In genomic region chr3:139561959-139562676, GRCh38 we compare ENCODE assay signal across 8 cellular contexts. TPM values are rescaled to one million over a fixed set of nuclear protein-coding genes. Genes with fewer than 3 reads are reported as not detected.
DNase-seq lines count a peak whose midpoint lies in the region; ATAC-seq, FAIRE-seq and TF ChIP-seq lines count a peak whose summit lies in the region.

No MANE protein-coding gene starts in this region.

- H3K27ac Mint-ChIP-seq in neural progenitor cell = no peak overlapping the region

- H3K27me3 ChIP-seq in endothelial cell of umbilical vein (ENCODE audit: control insufficient read depth in 2 of 2, insufficient read depth in 2 of 2, low read length in 2 of 2) (no peaks in the 10 kb centered on the region), neural progenitor cell (no peaks in the 10 kb centered on the region)

- H3K27ac ChIP-seq in endothelial cell of umbilical vein (ENCODE audit: insufficient read depth, low read depth, low read length) = no peak overlapping the region
- H3K27ac ChIP-seq in neural progenitor cell = no peak overlapping the region

- POLR2A ChIA-PET in endothelial cell of umbilical vein (lab: Charles Lee) = no interaction called here

- dilution Hi-C loops in endothelial cell of umbilical vein (cut with MboI; ENCODE audit: extremely low pct_ligation_motif_present, low sequenced_read_pairs) = no loop called here

- H4K20me1 ChIP-seq in endothelial cell of umbilical vein (replicated peaks; ENCODE audit: control insufficient read depth, extremely low read depth, insufficient read depth, low read length) (no peaks in the 10 kb centered on the region), neural progenitor cell (ENCODE audit: low read depth) (no peaks in the 10 kb centered on the region)

- CTCF ChIA-PET in endothelial cell of umbilical vein (lab: Charles Lee) = interaction anchor here (0.9 to 1.7 kb wide), 5 partner anchors 20 to 626 kb away, joined by 3 to 23 read pairs (median 3); partner anchors contain the start of gene COPB2

- ATAC-seq in GM21423 (IDR thresholded peaks at IDR 0.05; ENCODE audit: unreplicated experiment) = peak; percentile 46

- intact Hi-C loops in endothelial cell of umbilical vein (cut with micrococcal nuclease) = loop anchor here (1.0 kb wide), 1 partner anchor 135 kb away; no protein-coding TSS in a partner anchor

- H3K36me3 ChIP-seq in endothelial cell of umbilical vein (ENCODE audit: control insufficient read depth in 2 of 2, extremely low read depth in 1 of 2, insufficient read depth in 2 of 2, low read length in 2 of 2) (no peaks in the 10 kb centered on the region), neural progenitor cell (no peaks in the 10 kb centered on the region)

- H3K9me3 Mint-ChIP-seq in neural progenitor cell = no peaks in the 10 kb centered on the region

- H3K4me3 ChIP-seq in endothelial cell of umbilical vein (replicated peaks in 1 of 3; ENCODE audit: insufficient read depth in 1 of 3, low read depth in 1 of 3, low read length in 3 of 3) = no peak overlapping the region
- no peak overlapping the region for H3K4me3 ChIP-seq in neural progenitor cell

- H3F3A ChIP-seq in neural progenitor cell (ENCODE audit: low read depth) = no peaks in the 10 kb centered on the region

- H2AFZ ChIP-seq in endothelial cell of umbilical vein (ENCODE audit: low read depth, low read length) (no peak overlapping the region), neural progenitor cell (replicated peaks) (no peak overlapping the region)

- DNase-seq in A172 (ENCODE audit: low spot score) (peak; percentile 33), NCI-H69 (lab: John Stamatoyannopoulos, UW) (peak; percentile 79), endothelial cell of umbilical vein (ENCODE audit: low read depth, low spot score) (peak; percentile 37), neural progenitor cell (ENCODE audit: low spot score) (peak; percentile 72), putamen (ENCODE audit: low spot score) (no peak)
- DNase-seq in stimulated activated CD8-positive, alpha-beta memory T cell treated with anti-CD3 and anti-CD28 coated beads, Interleukin-4, amount 100 ng/mL, for 48 hours = no peak
- DNase-seq in activated CD4-positive, alpha-beta T cell treated with anti-CD3 and anti-CD28 coated beads, Interleukin-2, amount 50 U/mL, for 1 hour = no peak

- TF ChIP-seq CTCF in endothelial cell of umbilical vein (IDR thresholded peaks at IDR 0.05; ENCODE audit: extremely low read depth in 1 of 2, insufficient read depth in 1 of 2, low read depth in 1 of 2, low read length in 2 of 2) = peak; percentile 36 to 63
- TF ChIP-seq CTCF in neural progenitor cell (IDR thresholded peaks at IDR 0.05) = peak; percentile 76

- peaks cover 45% of the 10 kb centered on the region for H3K4me1 Mint-ChIP-seq in neural progenitor cell

- peaks cover 3% of the 10 kb centered on the region for H3K27me3 Mint-ChIP-seq in neural progenitor cell (ENCODE audit: insufficient read depth, low read depth)

- H3K79me2 ChIP-seq in endothelial cell of umbilical vein (ENCODE audit: control insufficient read depth, insufficient read depth, low read length) (no peaks in the 10 kb centered on the region), neural progenitor cell (ENCODE audit: low read depth) (no peaks in the 10 kb centered on the region)

- BruUV-seq in endothelial cell of umbilical vein (replicated peaks; lab: Mats Ljungman, UMichigan) = no TSS peak

- no peak for TF ChIP-seq POLR2A in endothelial cell of umbilical vein (IDR thresholded peaks at IDR 0.05; ENCODE audit: low read depth, low read length)

- H3K9ac ChIP-seq in endothelial cell of umbilical vein (replicated peaks; ENCODE audit: extremely low read depth, insufficient read depth, low read length) (no peak overlapping the region), neural progenitor cell (no peak overlapping the region)

- H3K4me1 ChIP-seq in endothelial cell of umbilical vein (ENCODE audit: control insufficient read depth, extremely low read depth, insufficient read depth, low read length) = no peaks in the 10 kb centered on the region
- H3K4me1 ChIP-seq in neural progenitor cell = peaks cover 16% of the 10 kb centered on the region

- H3K36me3 Mint-ChIP-seq in neural progenitor cell = no peaks in the 10 kb centered on the region

- H3K4me2 ChIP-seq in endothelial cell of umbilical vein (ENCODE audit: insufficient read depth, low read length) (no peak overlapping the region), neural progenitor cell (no peak overlapping the region)

- H3K9me3 ChIP-seq in endothelial cell of umbilical vein (replicated peaks; ENCODE audit: control insufficient read depth, insufficient read depth, low read length) (no peaks in the 10 kb centered on the region), neural progenitor cell (ENCODE audit: low read depth) (no peaks in the 10 kb centered on the region)

- FAIRE-seq in endothelial cell of umbilical vein (lab: Jason Lieb, UNC) = no peak

- no peak overlapping the region for H3K4me3 Mint-ChIP-seq in neural progenitor cell

- H3K9me1 ChIP-seq in endothelial cell of umbilical vein (replicated peaks; ENCODE audit: control insufficient read depth, extremely low read depth, insufficient read depth, low read length) = no peaks in the 10 kb centered on the region

TF ChIP-seq in endothelial cell of umbilical vein, 7 proteins besides CTCF, POLR2A, EP300 and RAD21:
- no peak for TF ChIP-seq MYC (IDR thresholded peaks at IDR 0.05; ENCODE audit: low read depth, low read length)
- no peak for TF ChIP-seq POLR2AphosphoS5 (IDR thresholded peaks at IDR 0.05; ENCODE audit: insufficient read depth, low read depth, low read length)
- no peak for TF ChIP-seq MAX (IDR thresholded peaks at IDR 0.05; ENCODE audit: insufficient read depth, insufficient read length)
- TF ChIP-seq JUN (IDR thresholded peaks at IDR 0.05; ENCODE audit: borderline replicate concordance, insufficient read depth, insufficient read length, low read depth) = no peak
- no peak for TF ChIP-seq EZH2 (IDR thresholded peaks at IDR 0.05; ENCODE audit: borderline replicate concordance, low read depth, low read length, severe bottlenecking)
- TF ChIP-seq FOS (IDR thresholded peaks at IDR 0.05; ENCODE audit: borderline replicate concordance, insufficient read depth, low read length) = no peak
- TF ChIP-seq GATA2 (IDR thresholded peaks at IDR 0.05; ENCODE audit: insufficient read depth, insufficient read length, low read depth, low read length) = no peak

RNA-seq across cellular contexts. Expression of gene RBP1, which starts 22.6 kb away (rescaled TPM):
- total RNA-seq in A172 (2014; rRNA removed; shearing (Covaris generic)) = 0.83 and 5.6 TPM in 2 replicates
- total RNA-seq in endothelial cell of umbilical vein (5.3 and 16.8 TPM in 2 replicates), neural progenitor cell (ENCODE audit: low replicate concordance) (4.0 and 11.5 TPM in 2 replicates)
- polyA plus RNA-seq in endothelial cell of umbilical vein = 35.0 and 37.9 TPM in 2 replicates
- 42.6 and 44.3 TPM in 2 replicates for polyA plus RNA-seq in endothelial cell of umbilical vein (2011; cell fraction: cytosol; rRNA removed)
- 16.3 and 25.7 TPM in 2 replicates for polyA plus RNA-seq in endothelial cell of umbilical vein (2011; cell fraction: nucleus; rRNA removed)
- 2.7 and 6.0 TPM in 2 replicates for polyA plus RNA-seq in endothelial cell of umbilical vein (2012)
- 16.9 and 31.4 TPM in 2 replicates for polyA minus RNA-seq in endothelial cell of umbilical vein
- not detected for polyA minus RNA-seq in endothelial cell of umbilical vein (2011; cell fraction: cytosol; rRNA and poly(A)+ RNA removed)
- polyA minus RNA-seq in endothelial cell of umbilical vein (2011; cell fraction: nucleus; rRNA and poly(A)+ RNA removed) = 5.8 and 6.9 TPM in 2 replicates

Comparison
In these comparisons a context has a peak if more than half of its experiments do, and no peak if none do; other contexts are left out.
1. DNase-seq: peak in A172 (single experiment), NCI-H69 (single experiment), endothelial cell of umbilical vein (single experiment) and neural progenitor cell (single experiment); none in stimulated activated CD8-positive, alpha-beta memory T cell treated with anti-CD3 and anti-CD28 coated beads, Interleukin-4, amount 100 ng/mL, for 48 hours (single experiment), activated CD4-positive, alpha-beta T cell treated with anti-CD3 and anti-CD28 coated beads, Interleukin-2, amount 50 U/mL, for 1 hour (single experiment) and putamen (single experiment).